In genomic region chr16:88120812-88121211, GRCh38 we compare ENCODE assay signal across 21 cellular contexts.
A peak's percentile ranks its signal among the peaks of the same experiment; 100 is the strongest.
DNase-seq lines count a peak whose midpoint lies in the region; ATAC-seq and TF ChIP-seq lines count a peak whose summit lies in the region.
"Had no signal": no experiment of that assay in that cellular context is flagged by ENCODE, and none has a peak within 500 bp of the region (broad histone marks: within the 10 kb centered on the region; RNA-seq: fewer than 3 reads in every experiment).

No MANE protein-coding gene starts in this region.

- DNase-seq in left ventricle myocardium superior (peak; percentile 28), left ventricle myocardium inferior (no peak), NT2/D1 (ENCODE audit: low read depth, low spot score) (no peak), neuronal stem cell (ENCODE audit: low spot score) (no peak), aorta (no peak), Karpas-422 (no peak)
- no peak for DNase-seq in effector memory CD4-positive, alpha-beta T cell
- no peak for DNase-seq in activated T-helper 1 cell treated with anti-CD3 and anti-CD28 coated beads, Interleukin-12 subunit alpha, Interleukin-12 subunit beta, Interleukin-2, Interleukin-4 antibody, amounts not matched to agents 30 ng/mL and 10 ng/mL and 1 ng/mL, durations not matched to agents 14 hours and 24 hours and 36 hours (ENCODE audit: low spot score)
- DNase-seq: 8988T; ACHN; C1 segment of cervical spinal cord; Calu3; CD4-positive, alpha-beta memory T cell; COR-L47; DMS53; DMS79 treated with DMSO at 0.1 percent for 48 hours; GF-D8; HFFc6 had no signal

- no peaks in the 10 kb centered on the region for H3K4me1 ChIP-seq in left ventricle myocardium inferior
- peaks cover 7% of the 10 kb centered on the region for H3K4me1 ChIP-seq in NT2/D1 (ENCODE audit: insufficient read depth, insufficient read length)
- peaks cover 7 to 12% of the 10 kb centered on the region in 2 donors for H3K4me1 ChIP-seq in neuronal stem cell (ENCODE audit: control insufficient read depth in 2 of 2, insufficient read depth in 1 of 2, low read depth in 1 of 2, low read length in 2 of 2)
- H3K4me1 ChIP-seq in aorta (ENCODE audit: control insufficient read depth in 1 of 2, insufficient read depth in 2 of 2, low read length in 2 of 2) = no peaks in the 10 kb centered on the region
- no peaks in the 10 kb centered on the region for H3K4me1 ChIP-seq in effector memory CD4-positive, alpha-beta T cell (ENCODE audit: control insufficient read depth, insufficient read depth, low read length, poor library complexity, severe bottlenecking)
- no peaks in the 10 kb centered on the region for H3K4me1 ChIP-seq in Karpas-422 (ENCODE audit: low read length)
- H3K4me1 ChIP-seq: HAP-1 had no signal

- intact Hi-C loops in left ventricle myocardium superior (cut with micrococcal nuclease) = no loop called here
- intact Hi-C loops in left ventricle myocardium inferior (cut with micrococcal nuclease) = no loop called here
- intact Hi-C loops in aorta (cut with DNase I) = no loop called here
- intact Hi-C loops in activated T-helper 1 cell treated with anti-CD3 and anti-CD28 coated beads, Interleukin-12 subunit alpha, Interleukin-12 subunit beta, Interleukin-2, Interleukin-4 antibody, amounts not matched to agents 30 ng/mL and 10 ng/mL and 1 ng/mL, durations not matched to agents 14 hours and 24 hours and 36 hours (cut with micrococcal nuclease) = no loop called here

- H3K36me3 ChIP-seq in left ventricle myocardium inferior (no peaks in the 10 kb centered on the region), NT2/D1 (ENCODE audit: insufficient read depth, insufficient read length, low read length) (no peaks in the 10 kb centered on the region), neuronal stem cell (replicated peaks in 1 of 2; ENCODE audit: control insufficient read depth in 2 of 2, insufficient read depth in 2 of 2, low read length in 2 of 2) (no peaks in the 10 kb centered on the region), aorta (ENCODE audit: control insufficient read depth in 1 of 2, insufficient read depth in 2 of 2, low read length in 1 of 2) (no peaks in the 10 kb centered on the region), Karpas-422 (ENCODE audit: insufficient read depth, low read length) (no peaks in the 10 kb centered on the region)
- H3K36me3 ChIP-seq in effector memory CD4-positive, alpha-beta T cell (ENCODE audit: control insufficient read depth, insufficient read depth, low read length) = no peaks in the 10 kb centered on the region
- H3K36me3 ChIP-seq: HAP-1 had no signal

- H2BK12ac ChIP-seq in neuronal stem cell (ENCODE audit: low read length) = peak overlapping the region; percentile 73

- H3K4me1 Mint-ChIP-seq in activated T-helper 1 cell treated with anti-CD3 and anti-CD28 coated beads, Interleukin-12 subunit alpha, Interleukin-12 subunit beta, Interleukin-2, Interleukin-4 antibody, amounts not matched to agents 30 ng/mL and 10 ng/mL and 1 ng/mL, durations not matched to agents 14 hours and 24 hours and 36 hours (ENCODE audit: low read depth) = no peaks in the 10 kb centered on the region
- H3K4me1 Mint-ChIP-seq: CD4-positive, alpha-beta memory T cell had no signal

- no peaks in the 10 kb centered on the region for H3K9me2 ChIP-seq in Karpas-422 (replicated peaks; ENCODE audit: insufficient read depth, low read length)

- peak overlapping the region; percentile 56 for H3K14ac ChIP-seq in neuronal stem cell (ENCODE audit: low read length)

- no peaks in the 10 kb centered on the region for H3K27me3 Mint-ChIP-seq in activated T-helper 1 cell treated with anti-CD3 and anti-CD28 coated beads, Interleukin-12 subunit alpha, Interleukin-12 subunit beta, Interleukin-2, Interleukin-4 antibody, amounts not matched to agents 30 ng/mL and 10 ng/mL and 1 ng/mL, durations not matched to agents 14 hours and 24 hours and 36 hours (ENCODE audit: insufficient read depth)

- H3K36me3 Mint-ChIP-seq in activated T-helper 1 cell treated with anti-CD3 and anti-CD28 coated beads, Interleukin-12 subunit alpha, Interleukin-12 subunit beta, Interleukin-2, Interleukin-4 antibody, amounts not matched to agents 30 ng/mL and 10 ng/mL and 1 ng/mL, durations not matched to agents 14 hours and 24 hours and 36 hours (ENCODE audit: low read depth) = no peaks in the 10 kb centered on the region
- H3K36me3 Mint-ChIP-seq: CD4-positive, alpha-beta memory T cell had no signal

- no peak overlapping the region for H3K4ac ChIP-seq in neuronal stem cell (ENCODE audit: low read length)

- no CpG with 5 or more reads among the region's 18 CpGs for WGBS in neuronal stem cell (ENCODE audit: extremely low coverage in 2 of 2, insufficient read length in 2 of 2, insufficient replicate concordance in 1 of 2), 2 donors
- 93% methylated on average over 14 to 18 of the region's 18 CpGs for WGBS in aorta, 2 donors

- no peaks in the 10 kb centered on the region for H3K9me3 Mint-ChIP-seq in activated T-helper 1 cell treated with anti-CD3 and anti-CD28 coated beads, Interleukin-12 subunit alpha, Interleukin-12 subunit beta, Interleukin-2, Interleukin-4 antibody, amounts not matched to agents 30 ng/mL and 10 ng/mL and 1 ng/mL, durations not matched to agents 14 hours and 24 hours and 36 hours
- H3K9me3 Mint-ChIP-seq: CD4-positive, alpha-beta memory T cell; GM23338; HFFc6 had no signal

- no peaks in the 10 kb centered on the region for H3K9me3 ChIP-seq in left ventricle myocardium inferior (replicated peaks)
- H3K9me3 ChIP-seq in NT2/D1 (ENCODE audit: insufficient read depth, low read length) = no peaks in the 10 kb centered on the region
- no peaks in the 10 kb centered on the region for H3K9me3 ChIP-seq in neuronal stem cell (replicated peaks in 1 of 2; ENCODE audit: control insufficient read depth in 2 of 2, insufficient read depth in 1 of 2, low read depth in 1 of 2, low read length in 2 of 2)
- no peaks in the 10 kb centered on the region for H3K9me3 ChIP-seq in aorta (ENCODE audit: control insufficient read depth, low read length)
- no peaks in the 10 kb centered on the region for H3K9me3 ChIP-seq in effector memory CD4-positive, alpha-beta T cell (ENCODE audit: control insufficient read depth, low read length)
- H3K9me3 ChIP-seq in Karpas-422 (ENCODE audit: low read length) = no peaks in the 10 kb centered on the region
- H3K9me3 ChIP-seq: A549, HAP-1 had no signal

- H2AK5ac ChIP-seq in neuronal stem cell (ENCODE audit: low read depth, low read length) = peak overlapping the region; percentile 81

- H4K91ac ChIP-seq in neuronal stem cell (ENCODE audit: low read depth, low read length, poor library complexity) = no peak overlapping the region

- no peak for TF ChIP-seq CTCF in left ventricle myocardium inferior (IDR thresholded peaks at IDR 0.05; ENCODE audit: borderline replicate concordance)

- H2BK5ac ChIP-seq in neuronal stem cell (ENCODE audit: low read length) = no peak overlapping the region

- H3K18ac ChIP-seq in neuronal stem cell (ENCODE audit: low read length) = no peak overlapping the region

- no peak overlapping the region for H2AFZ ChIP-seq in neuronal stem cell (ENCODE audit: low read length)
- no peak overlapping the region for H2AFZ ChIP-seq in Karpas-422 (ENCODE audit: low read length)
- H2AFZ ChIP-seq: GM23338 had no signal

- H3K79me1 ChIP-seq in neuronal stem cell (ENCODE audit: low read depth, low read length) = no peaks in the 10 kb centered on the region

- H2BK120ac ChIP-seq in neuronal stem cell (ENCODE audit: low read depth, low read length) = no peak overlapping the region

- H3K4me2 ChIP-seq in neuronal stem cell (ENCODE audit: insufficient read depth, low read length, poor library complexity, severe bottlenecking) (no peak overlapping the region), Karpas-422 (ENCODE audit: low read depth, low read length, poor library complexity, severe bottlenecking) (no peak overlapping the region)
- H3K4me2 ChIP-seq: A549, GM23338 had no signal

- H2BK15ac ChIP-seq in neuronal stem cell (ENCODE audit: low read length) = no peak overlapping the region

- ATAC-seq in left ventricle myocardium superior = no peak
- ATAC-seq in aorta (ENCODE audit: low FRiP score) = peak; percentile 30
- ATAC-seq: A549 had no signal

- H3K27me3 ChIP-seq in left ventricle myocardium inferior (ENCODE audit: low read depth) = peaks cover 14% of the 10 kb centered on the region
- H3K27me3 ChIP-seq in NT2/D1 (ENCODE audit: insufficient read depth, insufficient read length) = no peaks in the 10 kb centered on the region
- H3K27me3 ChIP-seq in neuronal stem cell (ENCODE audit: control insufficient read depth in 3 of 3, insufficient read depth in 3 of 3, low read depth in 1 of 3, low read length in 3 of 3) = no peaks in the 10 kb centered on the region
- H3K27me3 ChIP-seq in aorta (ENCODE audit: control insufficient read depth in 1 of 2, insufficient read depth in 2 of 2, low read length in 1 of 2) = no peaks in the 10 kb centered on the region
- no peaks in the 10 kb centered on the region for H3K27me3 ChIP-seq in effector memory CD4-positive, alpha-beta T cell (replicated peaks; ENCODE audit: control insufficient read depth, insufficient read depth, low read length, poor library complexity, severe bottlenecking)
- no peaks in the 10 kb centered on the region for H3K27me3 ChIP-seq in Karpas-422 (ENCODE audit: low read length)

- no peak overlapping the region for H3K27ac Mint-ChIP-seq in activated T-helper 1 cell treated with anti-CD3 and anti-CD28 coated beads, Interleukin-12 subunit alpha, Interleukin-12 subunit beta, Interleukin-2, Interleukin-4 antibody, amounts not matched to agents 30 ng/mL and 10 ng/mL and 1 ng/mL, durations not matched to agents 14 hours and 24 hours and 36 hours
- H3K27ac Mint-ChIP-seq: CD4-positive, alpha-beta memory T cell; GM23338; HFFc6 had no signal

- H3K9ac ChIP-seq in NT2/D1 (ENCODE audit: insufficient read length, low read depth) (peak overlapping the region; percentile 50), neuronal stem cell (ENCODE audit: low read depth, low read length, poor library complexity) (peak overlapping the region; percentile 44), Karpas-422 (ENCODE audit: low read length) (no peak overlapping the region)

- H3K4me3 Mint-ChIP-seq in activated T-helper 1 cell treated with anti-CD3 and anti-CD28 coated beads, Interleukin-12 subunit alpha, Interleukin-12 subunit beta, Interleukin-2, Interleukin-4 antibody, amounts not matched to agents 30 ng/mL and 10 ng/mL and 1 ng/mL, durations not matched to agents 14 hours and 24 hours and 36 hours = no peak overlapping the region
- H3K4me3 Mint-ChIP-seq: CD4-positive, alpha-beta memory T cell; GM23338; HFFc6 had no signal

- H3K23ac ChIP-seq in neuronal stem cell (ENCODE audit: low read depth, low read length, poor library complexity) = no peak overlapping the region

- H3K4me3 ChIP-seq in left ventricle myocardium inferior = no peak overlapping the region
- H3K4me3 ChIP-seq in NT2/D1 (ENCODE audit: insufficient read length, low read depth) = no peak overlapping the region
- H3K4me3 ChIP-seq in neuronal stem cell (ENCODE audit: low read length in 2 of 2) = no peak overlapping the region
- no peak overlapping the region for H3K4me3 ChIP-seq in aorta (ENCODE audit: low read length in 2 of 2)
- H3K4me3 ChIP-seq in effector memory CD4-positive, alpha-beta T cell (ENCODE audit: insufficient read depth, low read depth, low read length, poor library complexity, severe bottlenecking) = no peak overlapping the region
- no peak overlapping the region for H3K4me3 ChIP-seq in Karpas-422 (ENCODE audit: low read length)
- H3K4me3 ChIP-seq: A549, GM23338, HAP-1 had no signal

- no peaks in the 10 kb centered on the region for H4K20me1 ChIP-seq in Karpas-422 (ENCODE audit: insufficient read depth, low read depth, low read length)

- H3K27ac ChIP-seq in left ventricle myocardium inferior (replicated peaks) = no peak overlapping the region
- no peak overlapping the region for H3K27ac ChIP-seq in neuronal stem cell (replicated peaks; ENCODE audit: low read length)
- no peak overlapping the region for H3K27ac ChIP-seq in aorta (ENCODE audit: low read depth in 1 of 2, low read length in 2 of 2)
- no peak overlapping the region for H3K27ac ChIP-seq in effector memory CD4-positive, alpha-beta T cell (ENCODE audit: insufficient read depth, low read length, poor library complexity, severe bottlenecking)
- H3K27ac ChIP-seq in Karpas-422 (ENCODE audit: low read length) = no peak overlapping the region

- H3K79me2 ChIP-seq in Karpas-422 (ENCODE audit: low read length) = no peaks in the 10 kb centered on the region

- no peak overlapping the region for H4K8ac ChIP-seq in neuronal stem cell (ENCODE audit: low read depth, low read length)
